In the genomic region with DNA sequence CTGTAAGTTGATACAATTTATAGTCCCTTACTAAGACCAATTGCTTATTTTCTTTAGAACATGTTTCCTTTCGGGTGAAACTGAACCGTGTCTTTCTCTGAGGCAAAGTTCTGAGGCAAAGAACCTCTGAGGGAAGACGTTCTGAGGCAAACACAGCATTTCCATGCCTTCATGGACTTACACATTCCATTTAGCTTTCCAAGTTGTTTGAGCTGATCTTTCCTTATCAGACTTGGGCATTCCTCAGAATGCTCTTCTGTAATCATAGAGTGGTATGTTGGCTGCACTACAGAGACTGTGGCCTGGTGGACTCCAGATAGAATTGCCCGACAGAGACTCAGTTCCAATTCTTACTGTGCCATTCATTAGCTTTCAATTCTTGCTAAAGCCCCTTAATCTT, we compare ENCODE assay signal across 1 cellular context.
TF ChIP-seq lines count a peak whose summit lies in the region.

No MANE protein-coding gene starts in this region.

TF ChIP-seq in H1, 55 proteins besides CTCF, POLR2A, EP300 and RAD21 (continued from another document):
- TF ChIP-seq RXRA (IDR thresholded peaks at IDR 0.05; ENCODE audit: insufficient read depth, low read depth, low read length) (no peak), SRF (IDR thresholded peaks at IDR 0.05; ENCODE audit: low read depth, low read length) (no peak), RBBP5 (IDR thresholded peaks at IDR 0.05; ENCODE audit: borderline replicate concordance, low read depth, low read length) (no peak), SAP30 (IDR thresholded peaks at IDR 0.05; ENCODE audit: insufficient read depth, insufficient replicate concordance, low read length) (no peak), BACH1 (IDR thresholded peaks at IDR 0.05; ENCODE audit: low read length) (no peak), CREB1 (IDR thresholded peaks at IDR 0.05) (no peak), CHD2 (IDR thresholded peaks at IDR 0.05; ENCODE audit: low read length) (no peak), FOSL1 (IDR thresholded peaks at IDR 0.05; ENCODE audit: insufficient read depth, low read depth, low read length) (no peak)
- TF ChIP-seq, protein P1, sequence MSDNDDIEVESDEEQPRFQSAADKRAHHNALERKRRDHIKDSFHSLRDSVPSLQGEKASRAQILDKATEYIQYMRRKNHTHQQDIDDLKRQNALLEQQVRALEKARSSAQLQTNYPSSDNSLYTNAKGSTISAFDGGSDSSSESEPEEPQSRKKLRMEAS (IDR thresholded peaks at IDR 0.05), result no peak
